8 cellular contexts compared by ENCODE assay signal in genomic region chr16:15427648-15428239, GRCh38. TPM values are rescaled to one million over a fixed set of nuclear protein-coding genes. Genes with fewer than 3 reads are reported as not detected.
DNase-seq lines count a peak whose midpoint lies in the region; ATAC-seq and TF ChIP-seq lines count a peak whose summit lies in the region.

No MANE protein-coding gene starts in this region.

- peak; percentile 75 for DNase-seq in GM04504 (ENCODE audit: low read depth)
- DNase-seq in NCI-H1092 treated with DMSO at 0.1 percent for 48 hours (lab: John Stamatoyannopoulos, UW): peak; percentile 26
- peak; percentile 12 for DNase-seq in activated CD4-positive, CD25-positive, alpha-beta regulatory T cell treated with anti-CD3 and anti-CD28 coated beads, Interleukin-2, amount 50 U/mL, for 16 hours (ENCODE audit: low read depth, low spot score)
- peak; percentile 86 to 87 for DNase-seq in cardiac fibroblast (ENCODE audit: low read depth in 2 of 2)
- DNase-seq in left colon: peak; percentile 38 to 69
- DNase-seq in stimulated activated CD4-positive, alpha-beta T cell treated with anti-CD3 and anti-CD28 coated beads, Interleukin-4, amount 100 ng/mL, for 24 hours: peak; percentile 67

- peak; percentile 60 for ATAC-seq in left colon
- ATAC-seq in HG03432 (IDR thresholded peaks at IDR 0.05; ENCODE audit: unreplicated experiment): no peak
- no peak for ATAC-seq in HG03342 (IDR thresholded peaks at IDR 0.05; ENCODE audit: unreplicated experiment)

- intact Hi-C loops in left colon (cut with DNase I, micrococcal nuclease): loop anchor here in 1 of 2 donors (5.0 kb wide), 1 partner anchor 125 kb away; no protein-coding TSS in a partner anchor

- no peak overlapping the region for H3K4me3 ChIP-seq in cardiac fibroblast (replicated peaks in 1 of 2; ENCODE audit: low read depth in 2 of 2, low read length in 2 of 2)

- TF ChIP-seq CTCF in cardiac fibroblast (IDR thresholded peaks at IDR 0.05; ENCODE audit: low read depth, low read length): peak; percentile 73

RNA-seq across cellular contexts. Expression of gene BMERB1, which starts 6.6 kb away (rescaled TPM):
- total RNA-seq in left colon: 10 to 100 TPM in 1 of 2 donors, 1 to 10 TPM in 1; 5.3 to 10.3 TPM

RNA-seq across cellular contexts. Expression of gene MPV17L, which starts 32.2 kb away (rescaled TPM):
- total RNA-seq in left colon: 1 to 10 TPM; 7.5 to 7.6 TPM

RNA-seq across cellular contexts. Expression of gene NPIPA5, which starts 49.6 kb away (rescaled TPM):
- total RNA-seq in left colon: 1 to 10 TPM; 1.1 to 1.2 TPM

Comparison
In these comparisons a context has a peak if more than half of its experiments do, and no peak if none do; other contexts are left out.
1. DNase-seq: peak in every context shown above with its lines; median percentile 86 in cardiac fibroblast; 75 in GM04504; 67 in stimulated activated CD4-positive, alpha-beta T cell treated with anti-CD3 and anti-CD28 coated beads, Interleukin-4, amount 100 ng/mL, for 24 hours; 54 in left colon; 26 in NCI-H1092 treated with DMSO at 0.1 percent for 48 hours; 12 in activated CD4-positive, CD25-positive, alpha-beta regulatory T cell treated with anti-CD3 and anti-CD28 coated beads, Interleukin-2, amount 50 U/mL, for 16 hours.